12 cellular contexts compared by ENCODE assay signal in genomic region chr4:2856266-2856665, GRCh38.
"Had no signal": no experiment of that assay in that cellular context is flagged by ENCODE, and none has a peak within 500 bp of the region (broad histone marks: within the 10 kb centered on the region; RNA-seq: fewer than 3 reads in every experiment).

No MANE protein-coding gene starts in this region.

- H3K27me3 Mint-ChIP-seq: activated naive CD8-positive, alpha-beta T cell treated with anti-CD3 and anti-CD28 coated beads, Interleukin-2, amount 10 ng/mL, durations not matched to agents 7 days and 5 days; activated T-helper 17 cell treated with anti-CD3 and anti-CD28 coated beads, Interleukin-2, amount 50 U/mL, for 72 hours; T-helper 17 cell had no signal

- H3K9me3 ChIP-seq: heart right ventricle, tibial nerve had no signal

- H3K27ac ChIP-seq: skin epidermis had no signal

- DNase-seq: activated naive CD8-positive, alpha-beta T cell treated with anti-CD3 and anti-CD28 coated beads, Interleukin-2, amount 10 ng/mL, durations not matched to agents 7 days and 5 days; aorta; heart right ventricle; islet precursor cell; left ventricle myocardium superior; mesendoderm; SHP77 treated with DMSO at 0.1 percent for 48 hours; stimulated activated CD4-positive, alpha-beta T cell treated with anti-CD3 and anti-CD28 coated beads, Interleukin-4, amount 100 ng/mL, for 4 hours; T-helper 17 cell had no signal

- ATAC-seq: activated T-helper 17 cell treated with anti-CD3 and anti-CD28 coated beads, Interleukin-2, amount 50 U/mL, for 72 hours; heart right ventricle; left ventricle myocardium superior; T-helper 17 cell had no signal

- H3K27me3 ChIP-seq: heart right ventricle, tibial nerve had no signal

- H3K4me3 ChIP-seq: heart right ventricle, skin epidermis, tibial nerve had no signal

- H3K4me3 Mint-ChIP-seq: activated naive CD8-positive, alpha-beta T cell treated with anti-CD3 and anti-CD28 coated beads, Interleukin-2, amount 10 ng/mL, durations not matched to agents 7 days and 5 days; activated T-helper 17 cell treated with anti-CD3 and anti-CD28 coated beads, Interleukin-2, amount 50 U/mL, for 72 hours had no signal

- H3K27ac Mint-ChIP-seq: activated naive CD8-positive, alpha-beta T cell treated with anti-CD3 and anti-CD28 coated beads, Interleukin-2, amount 10 ng/mL, durations not matched to agents 7 days and 5 days; activated T-helper 17 cell treated with anti-CD3 and anti-CD28 coated beads, Interleukin-2, amount 50 U/mL, for 72 hours had no signal

- H3K9me3 Mint-ChIP-seq: activated naive CD8-positive, alpha-beta T cell treated with anti-CD3 and anti-CD28 coated beads, Interleukin-2, amount 10 ng/mL, durations not matched to agents 7 days and 5 days; activated T-helper 17 cell treated with anti-CD3 and anti-CD28 coated beads, Interleukin-2, amount 50 U/mL, for 72 hours had no signal
